14 cellular contexts compared by ENCODE assay signal in genomic region chr1:41379741-41380130, GRCh38. TPM values are rescaled to one million over a fixed set of nuclear protein-coding genes. Genes with fewer than 3 reads are reported as not detected.
DNase-seq lines count a peak whose midpoint lies in the region; TF ChIP-seq lines count a peak whose summit lies in the region.
"Had no signal": no experiment of that assay in that cellular context is flagged by ENCODE, and none has a peak within 500 bp of the region (broad histone marks: within the 10 kb centered on the region; RNA-seq: fewer than 3 reads in every experiment).

No MANE protein-coding gene starts in this region.

- no peaks in the 10 kb centered on the region for H3K27me3 ChIP-seq in vagina
- H3K27me3 ChIP-seq in uterus: no peaks in the 10 kb centered on the region

- DNase-seq in NCI-H82 (lab: John Stamatoyannopoulos, UW): peak; percentile 40
- DNase-seq in NCI-H82 treated with DMSO at 0.1 percent for 48 hours (lab: John Stamatoyannopoulos, UW; ENCODE audit: unreplicated experiment): no peak
- peak; percentile 88 for DNase-seq in NCI-H510A (lab: John Stamatoyannopoulos, UW)
- DNase-seq in immature natural killer cell: no peak
- DNase-seq in vagina (ENCODE audit: extremely low spot score in 2 of 2): no peak
- no peak for DNase-seq in T-helper 9 cell
- no peak for DNase-seq in uterus
- DNase-seq in stimulated activated naive CD4-positive, alpha-beta T cell treated with Interleukin-2 at 50 U/mL for 16 hours (lab: John Stamatoyannopoulos, UW): no peak
- DNase-seq: activated CD8-positive, alpha-beta memory T cell treated with anti-CD3 and anti-CD28 coated beads, Interleukin-2, amount 50 U/mL, for 48 hours; activated naive CD8-positive, alpha-beta T cell treated with anti-CD3 and anti-CD28 coated beads for 36 hours; central memory CD4-positive, alpha-beta T cell; H9 had no signal

- peak overlapping the region; percentile 94 for H3K27ac ChIP-seq in vagina
- H3K27ac ChIP-seq in uterus: peak overlapping the region in 1 of 2 donors; percentile 99

- intact Hi-C loops in vagina (cut with DNase I): no loop called here
- intact Hi-C loops in uterus (cut with DNase I; ENCODE audit: low total_unique reads): no loop called here

- no peaks in the 10 kb centered on the region for H3K36me3 ChIP-seq in vagina
- H3K36me3 ChIP-seq in uterus: no peaks in the 10 kb centered on the region

- H3K4me3 ChIP-seq in vagina: no peak overlapping the region
- H3K4me3 ChIP-seq in uterus: no peak overlapping the region
- H3K4me3 ChIP-seq: smooth muscle cell had no signal

- peaks cover 10 to 16% of the 10 kb centered on the region in 2 donors for H3K4me1 Mint-ChIP-seq in immature natural killer cell

- no peak overlapping the region for H3K27ac Mint-ChIP-seq in immature natural killer cell
- H3K27ac Mint-ChIP-seq: activated naive CD8-positive, alpha-beta T cell treated with anti-CD3 and anti-CD28 coated beads for 36 hours; H9 had no signal

- peaks cover 19% of the 10 kb centered on the region for H3K4me1 ChIP-seq in vagina
- peaks cover 4 to 8% of the 10 kb centered on the region in 2 donors for H3K4me1 ChIP-seq in uterus

- H3K27me3 Mint-ChIP-seq in immature natural killer cell (ENCODE audit: low read depth in 3 of 3): peaks cover 4 to 17% (median 9%) of the 10 kb centered on the region in 3 donors

- H3K9me3 Mint-ChIP-seq in immature natural killer cell: no peaks in the 10 kb centered on the region
- H3K9me3 Mint-ChIP-seq: activated naive CD8-positive, alpha-beta T cell treated with anti-CD3 and anti-CD28 coated beads for 36 hours; H9 had no signal

- TF ChIP-seq CTCF in vagina (IDR thresholded peaks at IDR 0.05) (no peak), uterus (IDR thresholded peaks at IDR 0.05) (no peak)

- H3K9me3 ChIP-seq in vagina: no peaks in the 10 kb centered on the region
- no peaks in the 10 kb centered on the region for H3K9me3 ChIP-seq in uterus

- H3K4me3 Mint-ChIP-seq in immature natural killer cell: peak overlapping the region; percentile 20 to 83 (median 58)
- H3K4me3 Mint-ChIP-seq: activated naive CD8-positive, alpha-beta T cell treated with anti-CD3 and anti-CD28 coated beads for 36 hours had no signal

- H3K36me3 Mint-ChIP-seq in immature natural killer cell: peaks cover 3 to 4% (median 4%) of the 10 kb centered on the region in 3 donors
- H3K36me3 Mint-ChIP-seq: activated naive CD8-positive, alpha-beta T cell treated with anti-CD3 and anti-CD28 coated beads for 36 hours had no signal

- TF ChIP-seq POLR2A in vagina (IDR thresholded peaks at IDR 0.05) (no peak), uterus (IDR thresholded peaks at IDR 0.05) (no peak)

RNA-seq across cellular contexts. Expression of gene FOXO6, which starts 18.5 kb away (rescaled TPM):
- polyA plus RNA-seq in immature natural killer cell: not detected
- total RNA-seq in vagina: 1.7 TPM
- 10 to 100 TPM in 1 of 4 donors, 1 to 10 TPM in 2, not detected in 1; 3.9 to 20.1 (median 7.6) TPM for total RNA-seq in uterus
- total RNA-seq: subcutaneous adipose tissue had no signal

Comparison
In these comparisons a context has a peak if more than half of its experiments do, and no peak if none do; other contexts are left out.
1. DNase-seq: peak in NCI-H82 (single experiment) and NCI-H510A (single experiment); none in NCI-H82 treated with DMSO at 0.1 percent for 48 hours (single experiment), immature natural killer cell (0 of 3), vagina (0 of 2), T-helper 9 cell (single experiment), uterus (0 of 2) and stimulated activated naive CD4-positive, alpha-beta T cell treated with Interleukin-2 at 50 U/mL for 16 hours (single experiment).